ENCODE assay signal across 8 cellular contexts in genomic region chr9:133458643-133459312, GRCh38.
A peak's percentile ranks its signal among the peaks of the same experiment; 100 is the strongest.
DNase-seq lines count a peak whose midpoint lies in the region; ATAC-seq and TF ChIP-seq lines count a peak whose summit lies in the region.

No MANE protein-coding gene starts in this region.

- H3K4me3 Mint-ChIP-seq in stimulated activated effector memory CD8-positive, alpha-beta T cell treated with anti-CD3 and anti-CD28 coated beads, Interleukin-12 subunit alpha, Interleukin-12 subunit beta, amount 100 ng/mL, for 72 hours: peak overlapping the region; percentile 92

- H3K27ac Mint-ChIP-seq in stimulated activated effector memory CD8-positive, alpha-beta T cell treated with anti-CD3 and anti-CD28 coated beads, Interleukin-12 subunit alpha, Interleukin-12 subunit beta, amount 100 ng/mL, for 72 hours: no peak overlapping the region

- peaks cover 20% of the 10 kb centered on the region for H3K4me1 Mint-ChIP-seq in stimulated activated effector memory CD8-positive, alpha-beta T cell treated with anti-CD3 and anti-CD28 coated beads, Interleukin-12 subunit alpha, Interleukin-12 subunit beta, amount 100 ng/mL, for 72 hours

- DNase-seq in NCI-H510A treated with DMSO at 0.1 percent for 48 hours (lab: John Stamatoyannopoulos, UW): peak; percentile 7
- DNase-seq in NCI-H510A (lab: John Stamatoyannopoulos, UW): no peak
- DNase-seq in SHP77 (lab: John Stamatoyannopoulos, UW): peak; percentile 42 to 46
- no peak for DNase-seq in fibroblast of pulmonary artery (ENCODE audit: low read depth)
- DNase-seq in stimulated activated effector memory CD8-positive, alpha-beta T cell treated with anti-CD3 and anti-CD28 coated beads, Interleukin-12 subunit alpha, Interleukin-12 subunit beta, amount 100 ng/mL, for 72 hours (ENCODE audit: low spot score in 2 of 2): no peak
- DNase-seq in NCI-H1694 (lab: John Stamatoyannopoulos, UW): no peak
- DNase-seq in iPS-NIHi7 (ENCODE audit: extremely low spot score): no peak

- TF ChIP-seq CTCF in fibroblast of pulmonary artery (IDR thresholded peaks at IDR 0.05; ENCODE audit: low read length, missing control alignments): no peak

- H3K4me3 ChIP-seq in fibroblast of pulmonary artery (replicated peaks; ENCODE audit: low read depth, low read length): peak overlapping the region; percentile 80

- H3K36me3 Mint-ChIP-seq in stimulated activated effector memory CD8-positive, alpha-beta T cell treated with anti-CD3 and anti-CD28 coated beads, Interleukin-12 subunit alpha, Interleukin-12 subunit beta, amount 100 ng/mL, for 72 hours: peaks cover 13% of the 10 kb centered on the region

- no peaks in the 10 kb centered on the region for H3K9me3 Mint-ChIP-seq in stimulated activated effector memory CD8-positive, alpha-beta T cell treated with anti-CD3 and anti-CD28 coated beads, Interleukin-12 subunit alpha, Interleukin-12 subunit beta, amount 100 ng/mL, for 72 hours

- ATAC-seq in stimulated activated effector memory CD8-positive, alpha-beta T cell treated with anti-CD3 and anti-CD28 coated beads, Interleukin-12 subunit alpha, Interleukin-12 subunit beta, amount 100 ng/mL, for 72 hours: no peak
- no peak for ATAC-seq in HG03439 (IDR thresholded peaks at IDR 0.05; ENCODE audit: unreplicated experiment)

Comparison
In these comparisons a context has a peak if more than half of its experiments do, and no peak if none do; other contexts are left out.
1. DNase-seq: peak in NCI-H510A treated with DMSO at 0.1 percent for 48 hours (single experiment) and SHP77 (2 of 2); none in NCI-H510A (single experiment), fibroblast of pulmonary artery (single experiment), stimulated activated effector memory CD8-positive, alpha-beta T cell treated with anti-CD3 and anti-CD28 coated beads, Interleukin-12 subunit alpha, Interleukin-12 subunit beta, amount 100 ng/mL, for 72 hours (0 of 2), NCI-H1694 (single experiment) and iPS-NIHi7 (single experiment).